In the genomic region with DNA sequence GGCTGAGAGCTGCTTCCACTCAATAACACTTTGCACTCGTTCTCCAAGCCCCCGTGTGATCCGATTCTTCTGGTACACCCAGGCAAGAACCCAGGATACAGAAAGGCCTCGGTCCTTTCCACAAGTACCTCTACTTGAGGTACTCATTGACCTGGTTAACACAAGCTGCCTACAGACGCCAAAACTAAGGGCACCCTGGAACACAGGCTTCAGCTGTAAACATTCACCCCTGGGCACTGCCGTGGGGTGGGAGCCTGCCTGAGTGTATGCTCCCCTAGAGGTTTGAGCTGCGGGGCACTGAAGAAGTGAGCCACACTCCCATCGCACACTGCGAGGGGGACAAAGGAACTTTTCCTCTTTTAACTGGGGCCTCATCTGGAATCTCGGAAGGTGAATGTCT, we compare ENCODE assay signal across 11 cellular contexts. TPM values are rescaled to one million over a fixed set of nuclear protein-coding genes. Genes with fewer than 3 reads are reported as not detected.
DNase-seq lines count a peak whose midpoint lies in the region; ATAC-seq, FAIRE-seq and TF ChIP-seq lines count a peak whose summit lies in the region.
"Had no signal": no experiment of that assay in that cellular context is flagged by ENCODE, and none has a peak within 500 bp of the region (broad histone marks: within the 10 kb centered on the region; RNA-seq: fewer than 3 reads in every experiment).

No MANE protein-coding gene starts in this region.

- H2AFZ ChIP-seq in osteoblast (ENCODE audit: low read length), result no peak overlapping the region

- WGBS in gastroesophageal sphincter (ENCODE audit: low coverage in 1 of 2), 2 donors, result 75 to 96% methylated on average over 4 to 5 of the region's 10 CpGs

- ATAC-seq in CD8-positive, alpha-beta T cell, result peak; percentile 41
- peak; percentile 40 to 56 (median 53) for ATAC-seq in T-cell (replicated peaks in 1 of 4)
- ATAC-seq in gastroesophageal sphincter, result peak; percentile 19

- H3K4me2 ChIP-seq in osteoblast (ENCODE audit: insufficient read depth, low read length), result no peak overlapping the region
- H3K4me2 ChIP-seq: KMS-11 had no signal

- H4K20me1 ChIP-seq in osteoblast (ENCODE audit: insufficient read depth, low read length), result no peaks in the 10 kb centered on the region

- no peak for FAIRE-seq in frontal cortex (lab: Jason Lieb, UNC)
- FAIRE-seq: D721Med had no signal

- H3K27ac Mint-ChIP-seq in CD8-positive, alpha-beta T cell, result peak overlapping the region; percentile 69
- peak overlapping the region in 1 of 2 donors; percentile 28 for H3K27ac Mint-ChIP-seq in T-cell
- no peak overlapping the region for H3K27ac Mint-ChIP-seq in Calu3 (ENCODE audit: unreplicated experiment)
- H3K27ac Mint-ChIP-seq: dendritic cell treated with granulocyte-macrophage colony-stimulating factor and Interleukin-4, amounts not matched to agents 40 ng/mL and 50 ng/mL, for 4 days had no signal

- TF ChIP-seq EP300 in gastroesophageal sphincter (IDR thresholded peaks at IDR 0.05), result no peak

- no peak overlapping the region for H3K27ac ChIP-seq in CD8-positive, alpha-beta T cell (ENCODE audit: low read depth, low read length)
- H3K27ac ChIP-seq in gastroesophageal sphincter, result peak overlapping the region in 1 of 4 donors; percentile 61
- H3K27ac ChIP-seq in osteoblast (ENCODE audit: low read depth, low read length), result no peak overlapping the region
- H3K27ac ChIP-seq: KMS-11 had no signal

- no peaks in the 10 kb centered on the region for H3K36me3 ChIP-seq in CD8-positive, alpha-beta T cell (ENCODE audit: insufficient read depth, low read length)
- H3K36me3 ChIP-seq in gastroesophageal sphincter (no peaks in the 10 kb centered on the region), osteoblast (ENCODE audit: insufficient read depth, low read length) (no peaks in the 10 kb centered on the region)
- H3K36me3 ChIP-seq: Peyer's patch had no signal

- no peaks in the 10 kb centered on the region for H3K79me2 ChIP-seq in osteoblast (ENCODE audit: insufficient read depth, low read length)

- peak overlapping the region; percentile 78 for H3K4me3 Mint-ChIP-seq in CD8-positive, alpha-beta T cell
- peak overlapping the region in 2 of 3 donors; percentile 77 to 78 for H3K4me3 Mint-ChIP-seq in T-cell
- no peak overlapping the region for H3K4me3 Mint-ChIP-seq in Calu3 (ENCODE audit: low read depth, unreplicated experiment)
- H3K4me3 Mint-ChIP-seq: dendritic cell treated with granulocyte-macrophage colony-stimulating factor and Interleukin-4, amounts not matched to agents 40 ng/mL and 50 ng/mL, for 4 days had no signal

- H3K27me3 ChIP-seq in CD8-positive, alpha-beta T cell (ENCODE audit: insufficient read depth, low read length), result no peaks in the 10 kb centered on the region
- H3K27me3 ChIP-seq in gastroesophageal sphincter (peaks cover 33% of the 10 kb centered on the region), osteoblast (ENCODE audit: insufficient read depth, low read length) (peaks cover 13% of the 10 kb centered on the region)
- H3K27me3 ChIP-seq: Peyer's patch had no signal

- peaks cover 8% of the 10 kb centered on the region for H3K27me3 Mint-ChIP-seq in CD8-positive, alpha-beta T cell (ENCODE audit: low read depth)
- H3K27me3 Mint-ChIP-seq in T-cell, result peaks cover 7 to 8% of the 10 kb centered on the region in 2 donors
- peaks cover 30% of the 10 kb centered on the region for H3K27me3 Mint-ChIP-seq in Calu3 (ENCODE audit: unreplicated experiment)

- H3K4me1 ChIP-seq in CD8-positive, alpha-beta T cell (ENCODE audit: insufficient read depth, low read length), result peaks cover 7% of the 10 kb centered on the region
- no peaks in the 10 kb centered on the region for H3K4me1 ChIP-seq in gastroesophageal sphincter
- H3K4me1 ChIP-seq in osteoblast (ENCODE audit: insufficient read depth, low read length), result no peaks in the 10 kb centered on the region
- H3K4me1 ChIP-seq: Peyer's patch had no signal

- no peak for TF ChIP-seq POLR2A in gastroesophageal sphincter (IDR thresholded peaks at IDR 0.05)

- no peaks in the 10 kb centered on the region for H3K36me3 Mint-ChIP-seq in CD8-positive, alpha-beta T cell
- no peaks in the 10 kb centered on the region for H3K36me3 Mint-ChIP-seq in T-cell
- no peaks in the 10 kb centered on the region for H3K36me3 Mint-ChIP-seq in Calu3 (ENCODE audit: insufficient read depth, unreplicated experiment)

- peaks cover 9% of the 10 kb centered on the region for H3K4me1 Mint-ChIP-seq in CD8-positive, alpha-beta T cell (ENCODE audit: low read depth)
- peaks cover 6 to 10% (median 8%) of the 10 kb centered on the region in 3 donors for H3K4me1 Mint-ChIP-seq in T-cell
- peaks cover 8% of the 10 kb centered on the region for H3K4me1 Mint-ChIP-seq in Calu3 (ENCODE audit: low read depth, unreplicated experiment)

- no peaks in the 10 kb centered on the region for H3K9me3 Mint-ChIP-seq in CD8-positive, alpha-beta T cell
- H3K9me3 Mint-ChIP-seq in T-cell (no peaks in the 10 kb centered on the region), Calu3 (ENCODE audit: low read depth, unreplicated experiment) (no peaks in the 10 kb centered on the region)
- H3K9me3 Mint-ChIP-seq: dendritic cell treated with granulocyte-macrophage colony-stimulating factor and Interleukin-4, amounts not matched to agents 40 ng/mL and 50 ng/mL, for 4 days had no signal

- intact Hi-C loops in CD8-positive, alpha-beta T cell (cut with DNase I, micrococcal nuclease), result no loop called here
- intact Hi-C loops in Calu3 (cut with micrococcal nuclease; ENCODE audit: unreplicated experiment), result no loop called here

- POLR2A ChIA-PET in CD8-positive, alpha-beta T cell (lab: Charles Lee), result no interaction called here
- POLR2A ChIA-PET in T-cell (lab: Charles Lee), result no interaction called here

- no TSS peak for BruUV-seq in Calu3 (replicated peaks; lab: Mats Ljungman, UMichigan)

- no peaks in the 10 kb centered on the region for H3K9me3 ChIP-seq in CD8-positive, alpha-beta T cell (ENCODE audit: low read length)
- no peaks in the 10 kb centered on the region for H3K9me3 ChIP-seq in gastroesophageal sphincter
- H3K9me3 ChIP-seq in osteoblast (ENCODE audit: low read depth, low read length), result no peaks in the 10 kb centered on the region
- H3K9me3 ChIP-seq: Peyer's patch had no signal

- CTCF ChIA-PET in CD8-positive, alpha-beta T cell (lab: Charles Lee), result no interaction called here
- CTCF ChIA-PET in T-cell (lab: Charles Lee), result no interaction called here
- CTCF ChIA-PET in Calu3 (lab: Charles Lee), result no interaction called here

- no peak overlapping the region for H3K4me3 ChIP-seq in CD8-positive, alpha-beta T cell (ENCODE audit: low read depth, low read length)
- H3K4me3 ChIP-seq in gastroesophageal sphincter, result peak overlapping the region in 1 of 2 donors; percentile 30
- peak overlapping the region; percentile 37 for H3K4me3 ChIP-seq in osteoblast (ENCODE audit: insufficient read depth, low read length)

- no peak for TF ChIP-seq CTCF in CD8-positive, alpha-beta T cell (IDR thresholded peaks at IDR 0.05)
- TF ChIP-seq CTCF in gastroesophageal sphincter (IDR thresholded peaks at IDR 0.05) (no peak), osteoblast (IDR thresholded peaks at IDR 0.05; ENCODE audit: extremely low read depth, low read depth, low read length) (no peak), Calu3 (IDR thresholded peaks at IDR 0.05; ENCODE audit: unreplicated experiment) (no peak)

- DNase-seq in CD8-positive, alpha-beta T cell, result no peak
- DNase-seq in T-cell, result peak in 1 of 34 experiments; percentile 5
- peak; percentile 42 for DNase-seq in osteoblast (ENCODE audit: insufficient read length, low spot score, missing footprints)
- DNase-seq in frontal cortex (ENCODE audit: low spot score in 2 of 2), result no peak
- DNase-seq in Calu3, result no peak
- no peak for DNase-seq in NCI-H446 treated with DMSO at 0.1 percent for 48 hours (lab: John Stamatoyannopoulos, UW)

RNA-seq across cellular contexts. Expression of gene LRRC3, which starts 30.5 kb away (rescaled TPM):
- under 1 TPM; 0.39 to 0.68 TPM for total RNA-seq in CD8-positive, alpha-beta T cell
- total RNA-seq in T-cell (1 to 10 TPM in 2 of 5 donors, under 1 TPM in 3; 0.76 to 2.2 (median 0.98) TPM), gastroesophageal sphincter (1 to 10 TPM; 2.7 to 8.3 (median 6.7) TPM), osteoblast (0.72 and 0.88 TPM in 2 replicates), frontal cortex (3.7 TPM), Calu3 (2022) (0.40 and 0.61 TPM in 2 replicates)

RNA-seq across cellular contexts. Expression of gene KRTAP10-1, which starts 54.2 kb away (rescaled TPM):
- total RNA-seq in CD8-positive, alpha-beta T cell, result not detected
- total RNA-seq in T-cell (not detected), gastroesophageal sphincter (not detected), osteoblast (not detected in 2 replicates), frontal cortex (not detected), Calu3 (2022) (not detected in 2 replicates)
- total RNA-seq: Peyer's patch had no signal
